Comparison of ENCODE assay signal across 8 cellular contexts in the genomic region with DNA sequence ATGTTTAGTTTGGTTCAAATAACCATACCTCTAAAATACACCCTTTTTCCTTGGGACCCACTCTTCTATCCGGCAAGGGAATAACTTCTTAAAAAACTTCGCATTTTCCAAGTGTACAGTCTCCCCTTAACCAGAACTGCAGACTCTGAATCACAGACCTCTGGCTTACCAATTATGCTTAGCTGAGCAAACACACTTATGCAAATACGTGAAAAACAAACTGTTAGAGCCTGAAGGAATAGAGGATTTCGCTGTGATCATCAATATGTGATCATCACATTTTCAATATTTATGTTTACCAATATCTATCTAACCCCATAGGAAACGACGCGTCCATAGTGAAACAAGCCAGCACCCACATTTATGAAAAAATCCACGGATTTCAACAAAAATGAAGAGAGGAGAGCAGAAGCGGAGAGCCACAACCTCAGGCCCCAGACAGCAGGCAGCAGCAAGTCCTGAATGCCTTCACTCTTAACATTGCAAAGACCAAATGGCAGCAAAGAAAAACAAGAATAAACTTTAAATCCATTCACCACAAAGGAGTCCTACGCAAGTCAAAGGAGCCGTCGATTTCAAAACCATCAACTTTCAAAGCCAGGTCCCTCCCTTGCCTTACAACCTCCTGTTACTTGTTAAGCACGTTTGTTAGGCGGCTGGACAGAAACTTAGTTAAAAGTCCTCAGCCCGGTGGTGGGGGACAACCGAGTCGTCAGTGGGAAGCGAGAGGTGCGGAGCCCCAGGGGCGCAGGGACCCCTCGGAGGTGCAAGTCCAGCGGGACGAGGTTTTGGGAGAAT. TPM values are rescaled to one million over a fixed set of nuclear protein-coding genes. Genes with fewer than 3 reads are reported as not detected.
DNase-seq lines count a peak whose midpoint lies in the region; ATAC-seq, FAIRE-seq and TF ChIP-seq lines count a peak whose summit lies in the region.

No MANE protein-coding gene starts in this region.

- no peaks in the 10 kb centered on the region for H3K36me3 ChIP-seq in bronchial epithelial cell (ENCODE audit: control insufficient read depth, insufficient read depth, low read length)
- no peaks in the 10 kb centered on the region for H3K36me3 ChIP-seq in liver (ENCODE audit: control insufficient read depth in 4 of 4, insufficient read depth in 3 of 4, low read depth in 1 of 4, low read length in 3 of 4)
- H3K36me3 ChIP-seq in tibial artery = no peaks in the 10 kb centered on the region

- no peak overlapping the region for H3K27ac Mint-ChIP-seq in activated naive CD4-positive, alpha-beta T cell treated with anti-CD3 and anti-CD28 coated beads, Interleukin-2, amount 50 U/mL, for 24 hours
- no peak overlapping the region for H3K27ac Mint-ChIP-seq in activated naive CD4-positive, alpha-beta T cell treated with anti-CD3 and anti-CD28 coated beads, Interleukin-2, amount 10 ng/mL, durations not matched to agents 7 days and 5 days
- no peak overlapping the region for H3K27ac Mint-ChIP-seq in activated naive CD4-positive, alpha-beta T cell treated with anti-CD3 and anti-CD28 coated beads, Interleukin-2, amount 50 U/mL, for 72 hours

- peaks cover 2% of the 10 kb centered on the region for H3K36me3 Mint-ChIP-seq in activated naive CD4-positive, alpha-beta T cell treated with anti-CD3 and anti-CD28 coated beads, Interleukin-2, amount 50 U/mL, for 24 hours
- no peaks in the 10 kb centered on the region for H3K36me3 Mint-ChIP-seq in activated naive CD4-positive, alpha-beta T cell treated with anti-CD3 and anti-CD28 coated beads, Interleukin-2, amount 10 ng/mL, durations not matched to agents 7 days and 5 days
- peaks cover 14 to 18% of the 10 kb centered on the region in 2 donors for H3K36me3 Mint-ChIP-seq in activated naive CD4-positive, alpha-beta T cell treated with anti-CD3 and anti-CD28 coated beads, Interleukin-2, amount 50 U/mL, for 72 hours

- peak overlapping the region; percentile 31 to 38 for H3K27ac ChIP-seq in liver (ENCODE audit: low read depth in 1 of 2, low read length in 2 of 2)
- peak overlapping the region; percentile 93 to 94 for H3K27ac ChIP-seq in tibial artery

- peak overlapping the region; percentile 80 for H3K4me3 ChIP-seq in bronchial epithelial cell (ENCODE audit: low read depth, low read length)
- H3K4me3 ChIP-seq in liver (ENCODE audit: low read depth in 1 of 3, low read length in 3 of 3) = peak overlapping the region in 2 of 3 donors; percentile 43 to 64
- peak overlapping the region; percentile 84 to 94 for H3K4me3 ChIP-seq in tibial artery

- no peak for FAIRE-seq in bronchial epithelial cell (lab: Jason Lieb, UNC)

- peak overlapping the region; percentile 8 for H3K4me3 Mint-ChIP-seq in activated naive CD4-positive, alpha-beta T cell treated with anti-CD3 and anti-CD28 coated beads, Interleukin-2, amount 50 U/mL, for 24 hours
- no peak overlapping the region for H3K4me3 Mint-ChIP-seq in activated naive CD4-positive, alpha-beta T cell treated with anti-CD3 and anti-CD28 coated beads, Interleukin-2, amount 10 ng/mL, durations not matched to agents 7 days and 5 days

- 9% methylated on average over 23 of the region's 23 CpGs for WGBS in liver

- TF ChIP-seq RAD21 in liver (IDR thresholded peaks at IDR 0.05) = no peak

- H3K4me1 ChIP-seq in liver (ENCODE audit: control insufficient read depth in 4 of 4, insufficient read depth in 4 of 4, low read length in 3 of 4) (peaks cover 11 to 28% (median 15%) of the 10 kb centered on the region in 4 donors), tibial artery (peaks cover 0 to 63% (median 18%) of the 10 kb centered on the region in 4 donors)

- in situ Hi-C loops in G401 (cut with HindIII; ENCODE audit: low sequenced_read_pairs) = no loop called here

- H3K27me3 Mint-ChIP-seq in activated naive CD4-positive, alpha-beta T cell treated with anti-CD3 and anti-CD28 coated beads, Interleukin-2, amount 50 U/mL, for 24 hours = peaks cover 38% of the 10 kb centered on the region
- peaks cover 55% of the 10 kb centered on the region for H3K27me3 Mint-ChIP-seq in activated naive CD4-positive, alpha-beta T cell treated with anti-CD3 and anti-CD28 coated beads, Interleukin-2, amount 10 ng/mL, durations not matched to agents 7 days and 5 days

- no peak overlapping the region for H3K9ac ChIP-seq in liver (ENCODE audit: low read depth in 1 of 2, low read length in 2 of 2)

- intact Hi-C loops in tibial artery (cut with DNase I; ENCODE audit: low total_unique reads) = loop anchor here (5.0 to 10.0 kb wide), 2 partner anchors 268 to 385 kb away; no protein-coding TSS in a partner anchor

- peaks cover 12% of the 10 kb centered on the region for H3K4me1 Mint-ChIP-seq in activated naive CD4-positive, alpha-beta T cell treated with anti-CD3 and anti-CD28 coated beads, Interleukin-2, amount 50 U/mL, for 24 hours
- H3K4me1 Mint-ChIP-seq in activated naive CD4-positive, alpha-beta T cell treated with anti-CD3 and anti-CD28 coated beads, Interleukin-2, amount 10 ng/mL, durations not matched to agents 7 days and 5 days = peaks cover 9% of the 10 kb centered on the region

- CTCF ChIA-PET in activated naive CD4-positive, alpha-beta T cell treated with anti-CD3 and anti-CD28 coated beads, Interleukin-2, amount 10 ng/mL, durations not matched to agents 7 days and 5 days (lab: Charles Lee) = no interaction called here

- TF ChIP-seq CTCF in bronchial epithelial cell (IDR thresholded peaks at IDR 0.05; ENCODE audit: insufficient read depth, low read length, severe bottlenecking) (no peak), liver (IDR thresholded peaks at IDR 0.05; ENCODE audit: low read depth, low read length, missing input control) (no peak), tibial artery (IDR thresholded peaks at IDR 0.05) (no peak)

- H3K9me3 ChIP-seq in liver (ENCODE audit: control insufficient read depth in 4 of 4, low read length in 3 of 4) (no peaks in the 10 kb centered on the region), tibial artery (no peaks in the 10 kb centered on the region)

- no peaks in the 10 kb centered on the region for H3K27me3 ChIP-seq in bronchial epithelial cell (ENCODE audit: control insufficient read depth, insufficient read depth, low read length)
- H3K27me3 ChIP-seq in liver (ENCODE audit: control insufficient read depth in 4 of 4, insufficient read depth in 4 of 4, low read length in 3 of 4) = peaks cover 0 to 17% (median 4%) of the 10 kb centered on the region in 4 donors
- no peaks in the 10 kb centered on the region for H3K27me3 ChIP-seq in tibial artery

- no peak for ATAC-seq in activated naive CD4-positive, alpha-beta T cell treated with anti-CD3 and anti-CD28 coated beads, Interleukin-2, amount 50 U/mL, for 72 hours
- no peak for ATAC-seq in GM21825 (IDR thresholded peaks at IDR 0.05; ENCODE audit: unreplicated experiment)

- H3K9me3 Mint-ChIP-seq in activated naive CD4-positive, alpha-beta T cell treated with anti-CD3 and anti-CD28 coated beads, Interleukin-2, amount 50 U/mL, for 24 hours = no peaks in the 10 kb centered on the region
- no peaks in the 10 kb centered on the region for H3K9me3 Mint-ChIP-seq in activated naive CD4-positive, alpha-beta T cell treated with anti-CD3 and anti-CD28 coated beads, Interleukin-2, amount 10 ng/mL, durations not matched to agents 7 days and 5 days
- H3K9me3 Mint-ChIP-seq in activated naive CD4-positive, alpha-beta T cell treated with anti-CD3 and anti-CD28 coated beads, Interleukin-2, amount 50 U/mL, for 72 hours = no peaks in the 10 kb centered on the region

- no peak for DNase-seq in activated naive CD4-positive, alpha-beta T cell treated with anti-CD3 and anti-CD28 coated beads, Interleukin-2, amount 10 ng/mL, durations not matched to agents 7 days and 5 days
- DNase-seq in bronchial epithelial cell (ENCODE audit: low read depth) (peak; percentile 61), tibial artery (peak in 1 of 2 donors; percentile 25), G401 (ENCODE audit: low spot score) (no peak)
- DNase-seq in activated naive CD4-positive, alpha-beta T cell treated with anti-CD3 and anti-CD28 coated beads, Interleukin-2, amount 50 U/mL, for 72 hours (ENCODE audit: low spot score in 2 of 2) = no peak

TF ChIP-seq in liver, 16 proteins besides CTCF, POLR2A, EP300 and RAD21 (continues in another document):
- TF ChIP-seq HNF4G (IDR thresholded peaks at IDR 0.05) (no peak), JUND (IDR thresholded peaks at IDR 0.05) (no peak), GABPA (IDR thresholded peaks at IDR 0.05 in 1 of 2, conservative IDR thresholded peaks at IDR 0.05 in 1 of 2) (no peak), RXRA (IDR thresholded peaks at IDR 0.05) (no peak), FOXA2 (IDR thresholded peaks at IDR 0.05) (no peak), NR2F2 (IDR thresholded peaks at IDR 0.05) (no peak), TAF1 (conservative IDR thresholded peaks at IDR 0.05) (no peak), YY1 (IDR thresholded peaks at IDR 0.05) (no peak), HNF4A (conservative IDR thresholded peaks at IDR 0.05) (no peak)
- TF ChIP-seq, protein P1, sequence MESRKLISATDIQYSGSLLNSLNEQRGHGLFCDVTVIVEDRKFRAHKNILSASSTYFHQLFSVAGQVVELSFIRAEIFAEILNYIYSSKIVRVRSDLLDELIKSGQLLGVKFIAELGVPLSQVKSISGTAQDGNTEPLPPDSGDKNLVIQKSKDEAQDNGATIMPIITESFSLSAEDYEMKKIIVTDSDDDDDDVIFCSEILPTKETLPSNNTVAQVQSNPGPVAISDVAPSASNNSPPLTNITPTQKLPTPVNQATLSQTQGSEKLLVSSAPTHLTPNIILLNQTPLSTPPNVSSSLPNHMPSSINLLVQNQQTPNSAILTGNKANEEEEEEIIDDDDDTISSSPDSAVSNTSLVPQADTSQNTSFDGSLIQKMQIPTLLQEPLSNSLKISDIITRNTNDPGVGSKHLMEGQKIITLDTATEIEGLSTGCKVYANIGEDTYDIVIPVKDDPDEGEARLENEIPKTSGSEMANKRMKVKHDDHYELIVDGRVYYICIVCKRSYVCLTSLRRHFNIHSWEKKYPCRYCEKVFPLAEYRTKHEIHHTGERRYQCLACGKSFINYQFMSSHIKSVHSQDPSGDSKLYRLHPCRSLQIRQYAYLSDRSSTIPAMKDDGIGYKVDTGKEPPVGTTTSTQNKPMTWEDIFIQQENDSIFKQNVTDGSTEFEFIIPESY (IDR thresholded peaks at IDR 0.05) = no peak
- TF ChIP-seq, protein P2, sequence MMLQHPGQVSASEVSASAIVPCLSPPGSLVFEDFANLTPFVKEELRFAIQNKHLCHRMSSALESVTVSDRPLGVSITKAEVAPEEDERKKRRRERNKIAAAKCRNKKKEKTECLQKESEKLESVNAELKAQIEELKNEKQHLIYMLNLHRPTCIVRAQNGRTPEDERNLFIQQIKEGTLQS (IDR thresholded peaks at IDR 0.05) = no peak
- TF ChIP-seq, protein P3, sequence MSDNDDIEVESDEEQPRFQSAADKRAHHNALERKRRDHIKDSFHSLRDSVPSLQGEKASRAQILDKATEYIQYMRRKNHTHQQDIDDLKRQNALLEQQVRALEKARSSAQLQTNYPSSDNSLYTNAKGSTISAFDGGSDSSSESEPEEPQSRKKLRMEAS (IDR thresholded peaks at IDR 0.05) = no peak

RNA-seq across cellular contexts. Expression of a gene that starts 1.1 kb away (rescaled TPM):
- total RNA-seq in bronchial epithelial cell (9.0 and 16.8 TPM in 2 replicates), liver (1 to 10 TPM in 1 of 2 donors, under 1 TPM in 1; 0.98 to 3.6 TPM)
- polyA plus RNA-seq in liver = 1 to 10 TPM in 1 of 2 donors, under 1 TPM in 1; 0.51 to 1.2 TPM
- total RNA-seq in activated naive CD4-positive, alpha-beta T cell treated with anti-CD3 and anti-CD28 coated beads, Interleukin-2, amount 50 U/mL, for 72 hours = not detected
- not detected in 2 replicates for total RNA-seq in G401 (2014; rRNA removed; shearing (Covaris generic))
